Comparison of ENCODE assay signal across 8 cellular contexts in genomic region chr17:16440354-16440753, GRCh38. TPM values are rescaled to one million over a fixed set of nuclear protein-coding genes. Genes with fewer than 3 reads are reported as not detected.
DNase-seq lines count a peak whose midpoint lies in the region; ATAC-seq and TF ChIP-seq lines count a peak whose summit lies in the region.
"Not testable (repeated sequence)": the region's sequence is repeated elsewhere in the genome, so short reads cannot be mapped to it uniquely, and the experiment has no call there.

No MANE protein-coding gene starts in this region.

- not testable (repeated sequence) for H3K18ac ChIP-seq in mesenchymal stem cell (ENCODE audit: low read depth in 1 of 2, low read length in 2 of 2)

- CTCF ChIA-PET in Caco-2 (lab: Charles Lee): interaction anchor here (0.7 kb wide), 1 partner anchor 54 kb away, joined by 3 read pairs; no protein-coding TSS in a partner anchor
- CTCF ChIA-PET in activated CD4-positive, alpha-beta T cell treated with anti-CD3 and anti-CD28 coated beads, Interleukin-2, amount 10 ng/mL, durations not matched to agents 7 days and 5 days (lab: Charles Lee): interaction anchor here (1.1 to 4.0 kb wide), 2 partner anchors 12 to 13 kb away, joined by 4 to 27 read pairs; no protein-coding TSS in a partner anchor
- CTCF ChIA-PET in MCF 10A (lab: Yijun Ruan, JAX): interaction anchor here (0.6 to 7.2 kb wide), 7 partner anchors 10 to 154 kb away, joined by 3 to 59 read pairs (median 5); no protein-coding TSS in a partner anchor

- BruUV-seq in Caco-2 (replicated peaks; lab: Mats Ljungman, UMichigan); MCF 10A (replicated peaks; lab: Mats Ljungman, UMichigan): not testable (repeated sequence)

- not testable (repeated sequence) for H3K14ac ChIP-seq in mesenchymal stem cell (ENCODE audit: low read length in 2 of 2)

- H2BK5ac ChIP-seq in mesenchymal stem cell (ENCODE audit: low read depth, low read length, poor library complexity, severe bottlenecking): not testable (repeated sequence)

- H2AK5ac ChIP-seq in mesenchymal stem cell (ENCODE audit: low read length, severe bottlenecking): not testable (repeated sequence)

- H2BK12ac ChIP-seq in mesenchymal stem cell (ENCODE audit: low read length in 2 of 2): not testable (repeated sequence)

- peak overlapping the region; percentile 91 for H3K4me3 ChIP-seq in Caco-2 (ENCODE audit: low read depth, low read length)
- H3K4me3 ChIP-seq in MG63: peak overlapping the region; percentile 80
- peak overlapping the region; percentile 100 for H3K4me3 ChIP-seq in fibroblast of the aortic adventitia (ENCODE audit: low read depth, low read length)
- H3K4me3 ChIP-seq in mesenchymal stem cell (ENCODE audit: insufficient read depth in 1 of 2, low read depth in 1 of 2, low read length in 2 of 2): peak overlapping the region; percentile 23 to 94
- peak overlapping the region; percentile 96 for H3K4me3 ChIP-seq in psoas muscle
- H3K4me3 ChIP-seq in upper lobe of right lung: peak overlapping the region; percentile 77

- not testable (repeated sequence) for H2AFZ ChIP-seq in mesenchymal stem cell (ENCODE audit: low read depth, low read length)

- H3K27me3 Mint-ChIP-seq in Caco-2 (ENCODE audit: insufficient read depth, unreplicated experiment); activated CD4-positive, alpha-beta T cell treated with anti-CD3 and anti-CD28 coated beads, Interleukin-2, amount 10 ng/mL, durations not matched to agents 7 days and 5 days; MCF 10A (ENCODE audit: insufficient read depth, unreplicated experiment): not testable (repeated sequence)

- H3K4me2 ChIP-seq in mesenchymal stem cell (ENCODE audit: low read length, poor library complexity, severe bottlenecking): peak overlapping the region; percentile 74

- TF ChIP-seq CTCF in Caco-2 (IDR thresholded peaks at IDR 0.05; ENCODE audit: insufficient read depth in 1 of 2, low read depth in 1 of 2, low read length in 1 of 2, severe bottlenecking in 1 of 2, unreplicated experiment in 1 of 2); MCF 10A (IDR thresholded peaks at IDR 0.05; ENCODE audit: unreplicated experiment); fibroblast of the aortic adventitia (IDR thresholded peaks at IDR 0.05; ENCODE audit: insufficient read depth, low read length); psoas muscle (IDR thresholded peaks at IDR 0.05); upper lobe of right lung (IDR thresholded peaks at IDR 0.05): not testable (repeated sequence)

- H3K4me1 Mint-ChIP-seq in Caco-2 (ENCODE audit: low read depth, unreplicated experiment) (peaks cover 34% of the 10 kb centered on the region), MCF 10A (ENCODE audit: insufficient read depth, unreplicated experiment) (peaks cover 21% of the 10 kb centered on the region)
- H3K4me1 Mint-ChIP-seq in activated CD4-positive, alpha-beta T cell treated with anti-CD3 and anti-CD28 coated beads, Interleukin-2, amount 10 ng/mL, durations not matched to agents 7 days and 5 days: peaks cover 58% of the 10 kb centered on the region

- peaks cover 24% of the 10 kb centered on the region for H3K36me3 ChIP-seq in Caco-2 (ENCODE audit: control insufficient read depth, insufficient read depth, low read length)
- peaks cover 56% of the 10 kb centered on the region for H3K36me3 ChIP-seq in MG63
- H3K36me3 ChIP-seq in mesenchymal stem cell (ENCODE audit: control insufficient read depth in 1 of 2, insufficient read depth in 2 of 2, low read depth in 1 of 2, low read length in 2 of 2): peaks cover 34 to 58% of the 10 kb centered on the region in 2 experiments
- H3K36me3 ChIP-seq in psoas muscle (ENCODE audit: insufficient read depth in 1 of 2, low read depth in 1 of 2): peaks cover 0 to 55% of the 10 kb centered on the region in 2 donors
- H3K36me3 ChIP-seq in upper lobe of right lung: peaks cover 48% of the 10 kb centered on the region

- not testable (repeated sequence) for H2BK15ac ChIP-seq in mesenchymal stem cell (ENCODE audit: low read depth, poor library complexity, severe bottlenecking)

- H3K9ac ChIP-seq in mesenchymal stem cell (ENCODE audit: low read length): peak overlapping the region; percentile 94

- not testable (repeated sequence) for ATAC-seq in psoas muscle, upper lobe of right lung

- not testable (repeated sequence) for H2BK120ac ChIP-seq in mesenchymal stem cell (ENCODE audit: low read depth, low read length)

- H4K91ac ChIP-seq in mesenchymal stem cell (ENCODE audit: low read length): not testable (repeated sequence)

- peak overlapping the region; percentile 93 for H3K27ac Mint-ChIP-seq in Caco-2 (ENCODE audit: unreplicated experiment)
- H3K27ac Mint-ChIP-seq in activated CD4-positive, alpha-beta T cell treated with anti-CD3 and anti-CD28 coated beads, Interleukin-2, amount 10 ng/mL, durations not matched to agents 7 days and 5 days: peak overlapping the region; percentile 99
- peak overlapping the region; percentile 99 for H3K27ac Mint-ChIP-seq in MCF 10A (ENCODE audit: low read depth, unreplicated experiment)

- H3K23ac ChIP-seq in mesenchymal stem cell (ENCODE audit: low read length in 2 of 2): peak overlapping the region in 1 of 2 experiments; percentile 42

- not testable (repeated sequence) for H3K4ac ChIP-seq in mesenchymal stem cell (ENCODE audit: low read depth in 1 of 2, low read length in 2 of 2)

- H3K9me3 ChIP-seq in Caco-2; MG63; mesenchymal stem cell (ENCODE audit: control insufficient read depth, low read length); psoas muscle; upper lobe of right lung: not testable (repeated sequence)

- H3K4me3 Mint-ChIP-seq in Caco-2 (ENCODE audit: unreplicated experiment) (peak overlapping the region; percentile 86), MCF 10A (ENCODE audit: unreplicated experiment) (peak overlapping the region; percentile 88)
- H3K4me3 Mint-ChIP-seq in activated CD4-positive, alpha-beta T cell treated with anti-CD3 and anti-CD28 coated beads, Interleukin-2, amount 10 ng/mL, durations not matched to agents 7 days and 5 days: peak overlapping the region; percentile 100

- POLR2A ChIA-PET in Caco-2 (lab: Charles Lee); activated CD4-positive, alpha-beta T cell treated with anti-CD3 and anti-CD28 coated beads, Interleukin-2, amount 10 ng/mL, durations not matched to agents 7 days and 5 days (lab: Charles Lee): not testable (repeated sequence)
- POLR2A ChIA-PET in MCF 10A (lab: Yijun Ruan, JAX): interaction anchor here (0.6 to 8.4 kb wide), 18 partner anchors 9 to 419 kb away, joined by 3 to 238 read pairs (median 6); partner anchors contain the start of genes CENPV, LRRC75A, PIGL and UBB

- not testable (repeated sequence) for H3K9me3 Mint-ChIP-seq in Caco-2 (ENCODE audit: unreplicated experiment); activated CD4-positive, alpha-beta T cell treated with anti-CD3 and anti-CD28 coated beads, Interleukin-2, amount 10 ng/mL, durations not matched to agents 7 days and 5 days; MCF 10A (ENCODE audit: unreplicated experiment)

- H3K27me3 ChIP-seq in Caco-2 (replicated peaks; ENCODE audit: control insufficient read depth, insufficient read depth, low read length); MG63; mesenchymal stem cell (ENCODE audit: control insufficient read depth in 1 of 2, insufficient read depth in 1 of 2, low read length in 2 of 2); psoas muscle (ENCODE audit: insufficient read depth in 3 of 3, low read length in 2 of 3); upper lobe of right lung: not testable (repeated sequence)

- H3K27ac ChIP-seq in mesenchymal stem cell (ENCODE audit: low read length, poor library complexity, severe bottlenecking): not testable (repeated sequence)
- H3K27ac ChIP-seq in psoas muscle: peak overlapping the region; percentile 94
- H3K27ac ChIP-seq in upper lobe of right lung: peak overlapping the region; percentile 86

- 93% methylated on average over 4 of the region's 5 CpGs for WGBS in mesenchymal stem cell
- 52 to 63% (median 53%) methylated on average over 5 of the region's 5 CpGs for WGBS in psoas muscle, 3 donors

- peaks cover 47% of the 10 kb centered on the region for H3K4me1 ChIP-seq in Caco-2
- peaks cover 25% of the 10 kb centered on the region for H3K4me1 ChIP-seq in mesenchymal stem cell (ENCODE audit: control insufficient read depth, insufficient read depth, low read depth, low read length)
- peaks cover 31% of the 10 kb centered on the region for H3K4me1 ChIP-seq in psoas muscle
- H3K4me1 ChIP-seq in upper lobe of right lung: peaks cover 36% of the 10 kb centered on the region

- H3K79me1 ChIP-seq in mesenchymal stem cell (replicated peaks; ENCODE audit: low read length, poor library complexity, severe bottlenecking): not testable (repeated sequence)

- H4K8ac ChIP-seq in mesenchymal stem cell (ENCODE audit: low read length): not testable (repeated sequence)

- not testable (repeated sequence) for DNase-seq in Caco-2; MG63; activated CD4-positive, alpha-beta T cell treated with anti-CD3 and anti-CD28 coated beads, Interleukin-2, amount 10 ng/mL, durations not matched to agents 7 days and 5 days; MCF 10A (ENCODE audit: unreplicated experiment); fibroblast of the aortic adventitia (ENCODE audit: low read depth); mesenchymal stem cell; psoas muscle; upper lobe of right lung

- intact Hi-C loops in Caco-2 (cut with micrococcal nuclease; ENCODE audit: unreplicated experiment): loop anchor here (5.0 kb wide), 1 partner anchor 153 kb away; no protein-coding TSS in a partner anchor
- intact Hi-C loops in MCF 10A (cut with micrococcal nuclease): loop anchor here (5.0 kb wide), 1 partner anchor 78 kb away; no protein-coding TSS in a partner anchor
- intact Hi-C loops in psoas muscle (cut with DNase I); upper lobe of right lung (cut with DNase I): not testable (repeated sequence)

- peaks cover 75% of the 10 kb centered on the region for H3K36me3 Mint-ChIP-seq in Caco-2 (ENCODE audit: insufficient read depth, unreplicated experiment)
- H3K36me3 Mint-ChIP-seq in activated CD4-positive, alpha-beta T cell treated with anti-CD3 and anti-CD28 coated beads, Interleukin-2, amount 10 ng/mL, durations not matched to agents 7 days and 5 days (ENCODE audit: low read depth): peaks cover 53% of the 10 kb centered on the region
- H3K36me3 Mint-ChIP-seq in MCF 10A (ENCODE audit: insufficient read depth, unreplicated experiment): peaks cover 72% of the 10 kb centered on the region

RNA-seq across cellular contexts. Expression of gene TRPV2, which starts 25.0 kb away (rescaled TPM):
- total RNA-seq in Caco-2 (2022) (0.28 and 0.41 TPM in 2 replicates), MCF 10A (2022) (not detected in 2 replicates), fibroblast of the aortic adventitia (ENCODE audit: low replicate concordance) (5.3 and 45.3 TPM in 2 replicates), psoas muscle (10 to 100 TPM in 1 of 4 donors, 1 to 10 TPM in 3; 3.9 to 10.3 (median 6.7) TPM), upper lobe of right lung (86.5 TPM)
- total RNA-seq in MG63 (2014; rRNA removed; shearing (Covaris generic); ENCODE audit: low replicate concordance): 0.05 and 0.30 TPM in 2 replicates
- 100 to 1,000 TPM; 114 to 134 TPM for total RNA-seq in activated CD4-positive, alpha-beta T cell treated with anti-CD3 and anti-CD28 coated beads, Interleukin-2, amount 10 ng/mL, durations not matched to agents 7 days and 5 days
- polyA plus RNA-seq in mesenchymal stem cell (2013, experiment 1 of 2): 116 TPM
- 113 TPM for polyA plus RNA-seq in mesenchymal stem cell (2013, experiment 2 of 2)
- polyA plus RNA-seq in psoas muscle: 1 to 10 TPM; 1.6 to 3.8 (median 3.4) TPM

RNA-seq across cellular contexts. Expression of gene LRRC75A, which starts 51.6 kb away (rescaled TPM):
- total RNA-seq in Caco-2 (2022) (4.0 and 4.5 TPM in 2 replicates), MCF 10A (2022) (0.29 and 0.30 TPM in 2 replicates), fibroblast of the aortic adventitia (ENCODE audit: low replicate concordance) (3.6 and 6.1 TPM in 2 replicates), psoas muscle (under 1 TPM; 0.20 to 0.41 (median 0.29) TPM), upper lobe of right lung (2.5 TPM)
- 0.03 TPM in 1 of 2 replicates, not detected in the other for total RNA-seq in MG63 (2014; rRNA removed; shearing (Covaris generic); ENCODE audit: low replicate concordance)
- 1 to 10 TPM; 1.7 to 2.0 TPM for total RNA-seq in activated CD4-positive, alpha-beta T cell treated with anti-CD3 and anti-CD28 coated beads, Interleukin-2, amount 10 ng/mL, durations not matched to agents 7 days and 5 days
- polyA plus RNA-seq in mesenchymal stem cell (2013, experiment 1 of 2): 0.44 TPM
- 0.48 TPM for polyA plus RNA-seq in mesenchymal stem cell (2013, experiment 2 of 2)
- under 1 TPM; 0.23 to 0.69 (median 0.43) TPM for polyA plus RNA-seq in psoas muscle

RNA-seq across cellular contexts. Expression of gene UBB, which starts 59.5 kb away (rescaled TPM):
- total RNA-seq in Caco-2 (2022): 1,900 and 1,904 TPM in 2 replicates
- 957 and 1,097 TPM in 2 replicates for total RNA-seq in MG63 (2014; rRNA removed; shearing (Covaris generic); ENCODE audit: low replicate concordance)
- total RNA-seq in activated CD4-positive, alpha-beta T cell treated with anti-CD3 and anti-CD28 coated beads, Interleukin-2, amount 10 ng/mL, durations not matched to agents 7 days and 5 days: 1,000 to 10,000 TPM; 1,415 to 1,539 TPM
- total RNA-seq in MCF 10A (2022): 626 and 729 TPM in 2 replicates
- total RNA-seq in fibroblast of the aortic adventitia (ENCODE audit: low replicate concordance): 773 and 1,074 TPM in 2 replicates
- polyA plus RNA-seq in mesenchymal stem cell (2013, experiment 1 of 2): 2,793 TPM
- polyA plus RNA-seq in mesenchymal stem cell (2013, experiment 2 of 2): 2,890 TPM
- 1,000 to 10,000 TPM; 1,704 to 3,203 (median 2,212) TPM for total RNA-seq in psoas muscle
- 1,000 to 10,000 TPM in 2 of 3 donors, 100 to 1,000 TPM in 1; 700 to 1,893 (median 1,030) TPM for polyA plus RNA-seq in psoas muscle
- total RNA-seq in upper lobe of right lung: 1,410 TPM
